ENCODE assay signal across 35 cellular contexts in genomic region chr7:347644-348479, GRCh38. TPM values are rescaled to one million over a fixed set of nuclear protein-coding genes. Genes with fewer than 3 reads are reported as not detected.
"Had no signal": no experiment of that assay in that cellular context is flagged by ENCODE, and none has a peak within 500 bp of the region (broad histone marks: within the 10 kb centered on the region; RNA-seq: fewer than 3 reads in every experiment).

No MANE protein-coding gene starts in this region.

- H3K27me3 ChIP-seq: ascending aorta, cardiac muscle cell, stomach, thyroid gland had no signal

- H3K4me1 ChIP-seq: ascending aorta, psoas muscle had no signal

- DNase-seq: activated CD4-positive, alpha-beta memory T cell treated with anti-CD3 and anti-CD28 coated beads for 36 hours; activated CD4-positive, alpha-beta T cell treated with anti-CD3 and anti-CD28 coated beads, Interleukin-2, amount 10 ng/mL, durations not matched to agents 24 days and 14 days; activated CD4-positive, CD25-positive, alpha-beta regulatory T cell treated with anti-CD3 and anti-CD28 coated beads, Interleukin-2, amount 50 U/mL, for 72 hours; activated CD8-positive, alpha-beta memory T cell treated with anti-CD3 and anti-CD28 coated beads, Interleukin-2, amount 50 U/mL, for 4 hours; activated gamma-delta T cell; activated naive CD4-positive, alpha-beta T cell treated with anti-CD3 and anti-CD28 coated beads, Interleukin-2, amount 10 ng/mL, durations not matched to agents 7 days and 5 days; activated naive CD8-positive, alpha-beta T cell treated with anti-CD3 and anti-CD28 coated beads, Interleukin-2, amount 10 ng/mL, durations not matched to agents 7 days and 5 days; activated T-cell treated with anti-CD3 and anti-CD28 coated beads, Interleukin-2, amount 50 U/mL, for 1 hour; endodermal cell; foreskin fibroblast; head of caudate nucleus; hippocampal formation; immature natural killer cell; kidney; naive thymus-derived CD8-positive, alpha-beta T cell; occipital lobe; psoas muscle; stimulated activated CD4-positive, alpha-beta T cell treated with anti-CD3 and anti-CD28 coated beads, Interleukin-1b, Interleukin-23, amount 100 ng/mL, for 48 hours; stimulated activated CD4-positive, alpha-beta T cell treated with anti-CD3 and anti-CD28 coated beads, Interleukin-4, amount 100 ng/mL, for 4 hours; stimulated activated CD8-positive, alpha-beta memory T cell treated with anti-CD3 and anti-CD28 coated beads, Interleukin-4, amount 100 ng/mL, for 48 hours; stimulated activated naive B cell treated with anti-CD40 and anti-IgM and Interleukin-4, amounts not matched to agents 10 μg/mL and 1 μg/mL and 100 μg/mL, for 72 hours; stomach; T-helper 17 cell; T1000; thyroid gland had no signal

- H3K9ac ChIP-seq: parathyroid adenoma had no signal

- H3K36me3 ChIP-seq: ascending aorta, cardiac muscle cell, stomach, thyroid gland had no signal

- H3K9me3 ChIP-seq: ascending aorta, psoas muscle, stomach, thyroid gland had no signal

- H3K4me2 ChIP-seq: smooth muscle cell had no signal

- H3K4me3 ChIP-seq: ascending aorta, cardiac muscle cell, psoas muscle, smooth muscle cell, stomach, thyroid gland had no signal

- H3K27ac ChIP-seq: ascending aorta, cardiac muscle cell, psoas muscle, stomach, thyroid gland had no signal

RNA-seq across cellular contexts. Expression of gene FOXL3, which starts 57.9 kb away (rescaled TPM):
- total RNA-seq: activated CD4-positive, alpha-beta memory T cell treated with anti-CD3 and anti-CD28 coated beads for 36 hours; activated CD4-positive, alpha-beta T cell treated with anti-CD3 and anti-CD28 coated beads, Interleukin-2, amount 10 ng/mL, durations not matched to agents 24 days and 14 days; activated CD8-positive, alpha-beta memory T cell treated with anti-CD3 and anti-CD28 coated beads for 36 hours; activated naive CD8-positive, alpha-beta T cell treated with anti-CD3 and anti-CD28 coated beads, Interleukin-2, amount 10 ng/mL, durations not matched to agents 7 days and 5 days; activated T-helper 1 cell treated with anti-CD3 and anti-CD28 coated beads, Interleukin-12 subunit alpha, Interleukin-12 subunit beta, Interleukin-2, Interleukin-4 antibody, amounts not matched to agents 30 ng/mL and 10 ng/mL and 1 ng/mL, durations not matched to agents 14 hours and 24 hours and 36 hours; ascending aorta; cardiac muscle cell; endodermal cell; esophagus mucosa; kidney; lower leg skin; naive thymus-derived CD8-positive, alpha-beta T cell; neural crest cell; occipital lobe; psoas muscle; smooth muscle cell; stomach; T-helper 17 cell; thyroid gland; ureter had no signal
- polyA plus RNA-seq: cardiac muscle cell; immature natural killer cell; naive thymus-derived CD8-positive, alpha-beta T cell; psoas muscle; smooth muscle cell; stomach had no signal
